In the genomic region with DNA sequence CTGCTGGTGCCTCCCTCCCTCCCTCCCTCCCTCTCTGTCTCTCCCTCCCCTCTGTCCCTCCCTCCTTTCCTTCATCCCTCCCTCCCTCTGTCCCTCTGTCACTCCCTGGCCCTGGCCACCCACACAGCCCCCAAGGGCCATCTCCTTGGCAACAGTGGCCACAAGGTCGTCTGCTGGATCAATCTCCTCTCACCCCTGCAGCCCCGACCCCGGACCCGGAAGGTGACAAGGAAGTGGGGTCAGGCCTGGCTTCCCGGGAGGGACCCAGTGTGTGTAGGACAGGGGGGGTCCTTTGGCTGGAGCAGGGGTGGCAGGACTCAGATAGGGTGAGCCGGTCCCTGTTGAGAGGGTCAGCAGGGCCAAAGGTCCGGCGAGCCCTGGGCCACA, we compare ENCODE assay signal across 2 cellular contexts.
TF ChIP-seq lines count a peak whose summit lies in the region.

No MANE protein-coding gene starts in this region.

TF ChIP-seq in HCT116, 20 proteins besides CTCF, POLR2A, EP300 and RAD21:
- no peak for TF ChIP-seq SIN3A (IDR thresholded peaks at IDR 0.05; ENCODE audit: low read depth)
- TF ChIP-seq ATF3 (IDR thresholded peaks at IDR 0.05): no peak
- TF ChIP-seq CBX3 (IDR thresholded peaks at IDR 0.05; ENCODE audit: low read depth): no peak
- no peak for TF ChIP-seq CEBPB (IDR thresholded peaks at IDR 0.05; ENCODE audit: low read depth)
- no peak for TF ChIP-seq POLR2AphosphoS5 (IDR thresholded peaks at IDR 0.05; ENCODE audit: low read depth, low read length)
- no peak for TF ChIP-seq EZH2phosphoT487 (IDR thresholded peaks at IDR 0.05; ENCODE audit: borderline replicate concordance)
- TF ChIP-seq EZH2 (IDR thresholded peaks at IDR 0.05): no peak
- no peak for TF ChIP-seq JUND (IDR thresholded peaks at IDR 0.05)
- TF ChIP-seq, protein P1, sequence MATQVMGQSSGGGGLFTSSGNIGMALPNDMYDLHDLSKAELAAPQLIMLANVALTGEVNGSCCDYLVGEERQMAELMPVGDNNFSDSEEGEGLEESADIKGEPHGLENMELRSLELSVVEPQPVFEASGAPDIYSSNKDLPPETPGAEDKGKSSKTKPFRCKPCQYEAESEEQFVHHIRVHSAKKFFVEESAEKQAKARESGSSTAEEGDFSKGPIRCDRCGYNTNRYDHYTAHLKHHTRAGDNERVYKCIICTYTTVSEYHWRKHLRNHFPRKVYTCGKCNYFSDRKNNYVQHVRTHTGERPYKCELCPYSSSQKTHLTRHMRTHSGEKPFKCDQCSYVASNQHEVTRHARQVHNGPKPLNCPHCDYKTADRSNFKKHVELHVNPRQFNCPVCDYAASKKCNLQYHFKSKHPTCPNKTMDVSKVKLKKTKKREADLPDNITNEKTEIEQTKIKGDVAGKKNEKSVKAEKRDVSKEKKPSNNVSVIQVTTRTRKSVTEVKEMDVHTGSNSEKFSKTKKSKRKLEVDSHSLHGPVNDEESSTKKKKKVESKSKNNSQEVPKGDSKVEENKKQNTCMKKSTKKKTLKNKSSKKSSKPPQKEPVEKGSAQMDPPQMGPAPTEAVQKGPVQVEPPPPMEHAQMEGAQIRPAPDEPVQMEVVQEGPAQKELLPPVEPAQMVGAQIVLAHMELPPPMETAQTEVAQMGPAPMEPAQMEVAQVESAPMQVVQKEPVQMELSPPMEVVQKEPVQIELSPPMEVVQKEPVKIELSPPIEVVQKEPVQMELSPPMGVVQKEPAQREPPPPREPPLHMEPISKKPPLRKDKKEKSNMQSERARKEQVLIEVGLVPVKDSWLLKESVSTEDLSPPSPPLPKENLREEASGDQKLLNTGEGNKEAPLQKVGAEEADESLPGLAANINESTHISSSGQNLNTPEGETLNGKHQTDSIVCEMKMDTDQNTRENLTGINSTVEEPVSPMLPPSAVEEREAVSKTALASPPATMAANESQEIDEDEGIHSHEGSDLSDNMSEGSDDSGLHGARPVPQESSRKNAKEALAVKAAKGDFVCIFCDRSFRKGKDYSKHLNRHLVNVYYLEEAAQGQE (IDR thresholded peaks at IDR 0.05; ENCODE audit: low read depth): no peak
- no peak for TF ChIP-seq YY1 (IDR thresholded peaks at IDR 0.05; ENCODE audit: extremely low read depth, insufficient replicate concordance, low read depth, low read length)
- no peak for TF ChIP-seq FOSL1 (IDR thresholded peaks at IDR 0.05; ENCODE audit: low read depth)
- no peak for TF ChIP-seq ZNF274 (IDR thresholded peaks at IDR 0.05; ENCODE audit: low read depth, low read length)

TF ChIP-seq in H1, 55 proteins besides CTCF, POLR2A, EP300 and RAD21:
- TF ChIP-seq RNF2 (IDR thresholded peaks at IDR 0.05; ENCODE audit: borderline replicate concordance, low read depth, low read length, missing control alignments, poor library complexity, severe bottlenecking) (no peak), ASH2L (IDR thresholded peaks at IDR 0.05; ENCODE audit: low read length) (no peak), TAF1 (IDR thresholded peaks at IDR 0.05; ENCODE audit: low read depth, low read length) (no peak), SIN3A (conservative IDR thresholded peaks at IDR 0.05 in 1 of 2, IDR thresholded peaks at IDR 0.05 in 1 of 2; ENCODE audit: low read depth in 1 of 2, low read length in 2 of 2) (no peak), CHD2 (IDR thresholded peaks at IDR 0.05; ENCODE audit: low read length) (no peak), SRF (IDR thresholded peaks at IDR 0.05; ENCODE audit: low read depth, low read length) (no peak), CHD1 (IDR thresholded peaks at IDR 0.05; ENCODE audit: low read depth, low read length) (no peak), SP2 (IDR thresholded peaks at IDR 0.05; ENCODE audit: low read length) (no peak), GABPA (IDR thresholded peaks at IDR 0.05; ENCODE audit: borderline replicate concordance, insufficient read depth, low read length) (no peak), RXRA (IDR thresholded peaks at IDR 0.05; ENCODE audit: insufficient read depth, low read depth, low read length) (no peak), EZH2 (IDR thresholded peaks at IDR 0.05; ENCODE audit: low read depth, low read length, severe bottlenecking) (no peak), YY1 (IDR thresholded peaks at IDR 0.05; ENCODE audit: low read depth, low read length) (no peak), ATF2 (IDR thresholded peaks at IDR 0.05; ENCODE audit: low read length) (no peak), RBBP5 (IDR thresholded peaks at IDR 0.05; ENCODE audit: borderline replicate concordance, low read depth, low read length) (no peak), BACH1 (IDR thresholded peaks at IDR 0.05; ENCODE audit: low read length) (no peak), KDM1A (IDR thresholded peaks at IDR 0.05; ENCODE audit: borderline replicate concordance, low read length) (no peak), TAF7 (optimal IDR thresholded peaks at IDR 0.05; ENCODE audit: borderline replicate concordance, low read depth, low read length) (no peak)
- TF ChIP-seq, protein P2, sequence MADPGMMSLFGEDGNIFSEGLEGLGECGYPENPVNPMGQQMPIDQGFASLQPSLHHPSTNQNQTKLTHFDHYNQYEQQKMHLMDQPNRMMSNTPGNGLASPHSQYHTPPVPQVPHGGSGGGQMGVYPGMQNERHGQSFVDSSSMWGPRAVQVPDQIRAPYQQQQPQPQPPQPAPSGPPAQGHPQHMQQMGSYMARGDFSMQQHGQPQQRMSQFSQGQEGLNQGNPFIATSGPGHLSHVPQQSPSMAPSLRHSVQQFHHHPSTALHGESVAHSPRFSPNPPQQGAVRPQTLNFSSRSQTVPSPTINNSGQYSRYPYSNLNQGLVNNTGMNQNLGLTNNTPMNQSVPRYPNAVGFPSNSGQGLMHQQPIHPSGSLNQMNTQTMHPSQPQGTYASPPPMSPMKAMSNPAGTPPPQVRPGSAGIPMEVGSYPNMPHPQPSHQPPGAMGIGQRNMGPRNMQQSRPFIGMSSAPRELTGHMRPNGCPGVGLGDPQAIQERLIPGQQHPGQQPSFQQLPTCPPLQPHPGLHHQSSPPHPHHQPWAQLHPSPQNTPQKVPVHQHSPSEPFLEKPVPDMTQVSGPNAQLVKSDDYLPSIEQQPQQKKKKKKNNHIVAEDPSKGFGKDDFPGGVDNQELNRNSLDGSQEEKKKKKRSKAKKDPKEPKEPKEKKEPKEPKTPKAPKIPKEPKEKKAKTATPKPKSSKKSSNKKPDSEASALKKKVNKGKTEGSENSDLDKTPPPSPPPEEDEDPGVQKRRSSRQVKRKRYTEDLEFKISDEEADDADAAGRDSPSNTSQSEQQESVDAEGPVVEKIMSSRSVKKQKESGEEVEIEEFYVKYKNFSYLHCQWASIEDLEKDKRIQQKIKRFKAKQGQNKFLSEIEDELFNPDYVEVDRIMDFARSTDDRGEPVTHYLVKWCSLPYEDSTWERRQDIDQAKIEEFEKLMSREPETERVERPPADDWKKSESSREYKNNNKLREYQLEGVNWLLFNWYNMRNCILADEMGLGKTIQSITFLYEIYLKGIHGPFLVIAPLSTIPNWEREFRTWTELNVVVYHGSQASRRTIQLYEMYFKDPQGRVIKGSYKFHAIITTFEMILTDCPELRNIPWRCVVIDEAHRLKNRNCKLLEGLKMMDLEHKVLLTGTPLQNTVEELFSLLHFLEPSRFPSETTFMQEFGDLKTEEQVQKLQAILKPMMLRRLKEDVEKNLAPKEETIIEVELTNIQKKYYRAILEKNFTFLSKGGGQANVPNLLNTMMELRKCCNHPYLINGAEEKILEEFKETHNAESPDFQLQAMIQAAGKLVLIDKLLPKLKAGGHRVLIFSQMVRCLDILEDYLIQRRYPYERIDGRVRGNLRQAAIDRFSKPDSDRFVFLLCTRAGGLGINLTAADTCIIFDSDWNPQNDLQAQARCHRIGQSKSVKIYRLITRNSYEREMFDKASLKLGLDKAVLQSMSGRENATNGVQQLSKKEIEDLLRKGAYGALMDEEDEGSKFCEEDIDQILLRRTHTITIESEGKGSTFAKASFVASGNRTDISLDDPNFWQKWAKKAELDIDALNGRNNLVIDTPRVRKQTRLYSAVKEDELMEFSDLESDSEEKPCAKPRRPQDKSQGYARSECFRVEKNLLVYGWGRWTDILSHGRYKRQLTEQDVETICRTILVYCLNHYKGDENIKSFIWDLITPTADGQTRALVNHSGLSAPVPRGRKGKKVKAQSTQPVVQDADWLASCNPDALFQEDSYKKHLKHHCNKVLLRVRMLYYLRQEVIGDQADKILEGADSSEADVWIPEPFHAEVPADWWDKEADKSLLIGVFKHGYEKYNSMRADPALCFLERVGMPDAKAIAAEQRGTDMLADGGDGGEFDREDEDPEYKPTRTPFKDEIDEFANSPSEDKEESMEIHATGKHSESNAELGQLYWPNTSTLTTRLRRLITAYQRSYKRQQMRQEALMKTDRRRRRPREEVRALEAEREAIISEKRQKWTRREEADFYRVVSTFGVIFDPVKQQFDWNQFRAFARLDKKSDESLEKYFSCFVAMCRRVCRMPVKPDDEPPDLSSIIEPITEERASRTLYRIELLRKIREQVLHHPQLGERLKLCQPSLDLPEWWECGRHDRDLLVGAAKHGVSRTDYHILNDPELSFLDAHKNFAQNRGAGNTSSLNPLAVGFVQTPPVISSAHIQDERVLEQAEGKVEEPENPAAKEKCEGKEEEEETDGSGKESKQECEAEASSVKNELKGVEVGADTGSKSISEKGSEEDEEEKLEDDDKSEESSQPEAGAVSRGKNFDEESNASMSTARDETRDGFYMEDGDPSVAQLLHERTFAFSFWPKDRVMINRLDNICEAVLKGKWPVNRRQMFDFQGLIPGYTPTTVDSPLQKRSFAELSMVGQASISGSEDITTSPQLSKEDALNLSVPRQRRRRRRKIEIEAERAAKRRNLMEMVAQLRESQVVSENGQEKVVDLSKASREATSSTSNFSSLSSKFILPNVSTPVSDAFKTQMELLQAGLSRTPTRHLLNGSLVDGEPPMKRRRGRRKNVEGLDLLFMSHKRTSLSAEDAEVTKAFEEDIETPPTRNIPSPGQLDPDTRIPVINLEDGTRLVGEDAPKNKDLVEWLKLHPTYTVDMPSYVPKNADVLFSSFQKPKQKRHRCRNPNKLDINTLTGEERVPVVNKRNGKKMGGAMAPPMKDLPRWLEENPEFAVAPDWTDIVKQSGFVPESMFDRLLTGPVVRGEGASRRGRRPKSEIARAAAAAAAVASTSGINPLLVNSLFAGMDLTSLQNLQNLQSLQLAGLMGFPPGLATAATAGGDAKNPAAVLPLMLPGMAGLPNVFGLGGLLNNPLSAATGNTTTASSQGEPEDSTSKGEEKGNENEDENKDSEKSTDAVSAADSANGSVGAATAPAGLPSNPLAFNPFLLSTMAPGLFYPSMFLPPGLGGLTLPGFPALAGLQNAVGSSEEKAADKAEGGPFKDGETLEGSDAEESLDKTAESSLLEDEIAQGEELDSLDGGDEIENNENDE (IDR thresholded peaks at IDR 0.05; ENCODE audit: insufficient replicate concordance, low read length): no peak
